In genomic region chr3:28077566-28077965, GRCh38 we compare ENCODE assay signal across 14 cellular contexts.
DNase-seq lines count a peak whose midpoint lies in the region; ATAC-seq and TF ChIP-seq lines count a peak whose summit lies in the region.
"Had no signal": no experiment of that assay in that cellular context is flagged by ENCODE, and none has a peak within 500 bp of the region (broad histone marks: within the 10 kb centered on the region; RNA-seq: fewer than 3 reads in every experiment).

No MANE protein-coding gene starts in this region.

- H3K27ac ChIP-seq in HEK293 (ENCODE audit: extremely low read depth, low read depth, low read length) = no peak overlapping the region
- H3K27ac ChIP-seq: BLaER1, upper lobe of left lung had no signal

- POLR2A ChIA-PET in HEK293 (lab: Yijun Ruan, JAX) = no interaction called here
- POLR2A ChIA-PET in activated CD4-positive, alpha-beta T cell treated with anti-CD3 and anti-CD28 coated beads for 36 hours (lab: Charles Lee) = no interaction called here

- no peaks in the 10 kb centered on the region for H3K9me3 ChIP-seq in HEK293 (ENCODE audit: control insufficient read depth, insufficient read depth, low read depth, low read length)
- H3K9me3 ChIP-seq: BLaER1, upper lobe of left lung had no signal

- no peaks in the 10 kb centered on the region for H3K4me1 Mint-ChIP-seq in HFFc6 (ENCODE audit: low read depth)
- H3K4me1 Mint-ChIP-seq in activated CD4-positive, alpha-beta T cell treated with anti-CD3 and anti-CD28 coated beads for 36 hours = no peaks in the 10 kb centered on the region

- H3K36me3 ChIP-seq in HEK293 (ENCODE audit: control insufficient read depth in 2 of 2, insufficient read depth in 1 of 2, low read length in 2 of 2) = no peaks in the 10 kb centered on the region
- H3K36me3 ChIP-seq: BLaER1, upper lobe of left lung had no signal

- in situ Hi-C loops in astrocyte of the spinal cord (cut with HindIII; ENCODE audit: low sequenced_read_pairs) = no loop called here

- DNase-seq in A172 (ENCODE audit: low spot score) = peak; percentile 25
- peak; percentile 61 for DNase-seq in astrocyte of the spinal cord (ENCODE audit: low read depth, low spot score)
- DNase-seq in iPS DF 4.7 (ENCODE audit: extremely low read depth, low spot score) = peak; percentile 19
- DNase-seq in HFFc6 = no peak
- no peak for DNase-seq in activated CD4-positive, alpha-beta T cell treated with anti-CD3 and anti-CD28 coated beads for 36 hours
- no peak for DNase-seq in pons (ENCODE audit: low spot score)
- DNase-seq: effector CD8-positive, alpha-beta T cell; Karpas-422; stimulated activated CD4-positive, alpha-beta T cell treated with anti-CD3 and anti-CD28 coated beads, Interleukin-4, amount 100 ng/mL, for 1 hour; upper lobe of left lung had no signal

- no peak for ATAC-seq in HG02571 (IDR thresholded peaks at IDR 0.05; ENCODE audit: unreplicated experiment)
- ATAC-seq in activated CD4-positive, alpha-beta T cell treated with anti-CD3 and anti-CD28 coated beads for 36 hours = no peak
- ATAC-seq: SK-N-SH treated with all-trans-retinoic acid at 6 μM for 48 hours had no signal

- H3K4me3 ChIP-seq in HEK293 (ENCODE audit: low read depth, low read length) = no peak overlapping the region
- no peak overlapping the region for H3K4me3 ChIP-seq in astrocyte of the spinal cord (ENCODE audit: low read depth, low read length)
- H3K4me3 ChIP-seq: BLaER1, upper lobe of left lung had no signal

- no peaks in the 10 kb centered on the region; the same call in 1 of the 2 replicates for H3K9me3 Mint-ChIP-seq in HFFc6
- H3K9me3 Mint-ChIP-seq in activated CD4-positive, alpha-beta T cell treated with anti-CD3 and anti-CD28 coated beads for 36 hours (ENCODE audit: low read depth) = no peaks in the 10 kb centered on the region

- H3K4me1 ChIP-seq in HEK293 (ENCODE audit: control insufficient read depth, insufficient read depth, low read length) = no peaks in the 10 kb centered on the region
- H3K4me1 ChIP-seq: BLaER1, upper lobe of left lung had no signal

- H3K27me3 Mint-ChIP-seq in HFFc6 (ENCODE audit: insufficient read depth) = no peaks in the 10 kb centered on the region
- H3K27me3 Mint-ChIP-seq in activated CD4-positive, alpha-beta T cell treated with anti-CD3 and anti-CD28 coated beads for 36 hours = no peaks in the 10 kb centered on the region

- no peak overlapping the region for H3K27ac Mint-ChIP-seq in HFFc6
- H3K27ac Mint-ChIP-seq in activated CD4-positive, alpha-beta T cell treated with anti-CD3 and anti-CD28 coated beads for 36 hours = no peak overlapping the region

- TF ChIP-seq CTCF in HEK293 (tag by site-specific recombination; IDR thresholded peaks at IDR 0.05) = no peak
- peak; percentile 17 for TF ChIP-seq CTCF in astrocyte of the spinal cord (IDR thresholded peaks at IDR 0.05; ENCODE audit: low read depth, low read length)
- no peak for TF ChIP-seq CTCF in HFFc6 (IDR thresholded peaks at IDR 0.05)

- CTCF ChIA-PET in HEK293 (lab: Yijun Ruan, JAX) = interaction anchor here (0.7 kb wide), 1 partner anchor 229 kb away, joined by 3 read pairs; no protein-coding TSS in a partner anchor
- CTCF ChIA-PET in activated CD4-positive, alpha-beta T cell treated with anti-CD3 and anti-CD28 coated beads for 36 hours (lab: Charles Lee) = no interaction called here

- intact Hi-C loops in activated CD4-positive, alpha-beta T cell treated with anti-CD3 and anti-CD28 coated beads for 36 hours (cut with DNase I, micrococcal nuclease) = no loop called here

- no peaks in the 10 kb centered on the region for H3K36me3 Mint-ChIP-seq in HFFc6 (ENCODE audit: low read depth)
- no peaks in the 10 kb centered on the region for H3K36me3 Mint-ChIP-seq in activated CD4-positive, alpha-beta T cell treated with anti-CD3 and anti-CD28 coated beads for 36 hours (ENCODE audit: low read depth)

- no peak overlapping the region for H3K4me3 Mint-ChIP-seq in HFFc6
- H3K4me3 Mint-ChIP-seq in activated CD4-positive, alpha-beta T cell treated with anti-CD3 and anti-CD28 coated beads for 36 hours = no peak overlapping the region

TF ChIP-seq in HEK293, 187 proteins besides CTCF, POLR2A, EP300 and RAD21:
- TF ChIP-seq ZIC2 (tag by site-specific recombination; IDR thresholded peaks at IDR 0.05) (peak; percentile 72), ZEB2 (tag by site-specific recombination; IDR thresholded peaks at IDR 0.05) (no peak), ZNF280C (tag by site-specific recombination; IDR thresholded peaks at IDR 0.05) (no peak)

Comparison
In these comparisons a context has a peak if more than half of its experiments do, and no peak if none do; other contexts are left out.
1. DNase-seq: peak in A172 (single experiment), astrocyte of the spinal cord (single experiment) and iPS DF 4.7 (single experiment); none in HFFc6 (single experiment), activated CD4-positive, alpha-beta T cell treated with anti-CD3 and anti-CD28 coated beads for 36 hours (single experiment) and pons (single experiment).